Comparison of ENCODE assay signal across 8 cellular contexts in the genomic region with DNA sequence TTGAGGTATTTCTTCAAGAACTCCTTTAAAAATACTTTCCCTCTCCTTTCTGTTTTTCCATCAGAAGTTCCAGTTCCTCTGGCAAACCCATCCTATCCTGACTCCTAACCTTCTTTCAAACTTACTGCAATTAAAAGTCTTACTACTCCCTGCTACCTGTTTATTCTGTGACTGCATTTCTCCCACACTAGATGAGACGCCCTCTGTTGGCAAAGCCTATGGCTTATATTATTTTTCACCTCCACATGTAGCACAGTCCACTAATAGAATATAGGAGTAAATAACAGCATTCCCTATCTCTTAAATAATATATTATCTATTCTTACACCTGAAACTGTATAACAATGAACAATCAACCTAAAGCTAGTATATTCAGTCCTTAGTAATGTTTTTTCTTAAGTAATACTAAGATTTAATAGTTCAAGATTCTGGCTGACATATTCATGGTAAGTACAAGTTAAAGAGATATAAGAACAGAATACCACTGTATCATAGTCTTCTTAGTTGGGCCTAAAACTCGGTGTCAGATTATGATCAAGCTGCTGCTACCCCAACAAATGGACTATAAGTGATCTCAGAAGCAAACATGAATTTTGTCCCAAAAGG. TPM values are rescaled to one million over a fixed set of nuclear protein-coding genes. Genes with fewer than 3 reads are reported as not detected.
DNase-seq lines count a peak whose midpoint lies in the region; ATAC-seq, FAIRE-seq and TF ChIP-seq lines count a peak whose summit lies in the region.
"Had no signal": no experiment of that assay in that cellular context is flagged by ENCODE, and none has a peak within 500 bp of the region (broad histone marks: within the 10 kb centered on the region; RNA-seq: fewer than 3 reads in every experiment).

No MANE protein-coding gene starts in this region.

- H3K27me3 ChIP-seq in GM12878 (replicated peaks in 1 of 2; ENCODE audit: control insufficient read depth in 2 of 2, insufficient read depth in 2 of 2, low read length in 1 of 2) (no peaks in the 10 kb centered on the region), suprapubic skin (no peaks in the 10 kb centered on the region)

- ATAC-seq in GM12878 (peak; percentile 14; the same call in 1 of the 3 replicates), mucosa of descending colon (peak; percentile 73), GM19035 (IDR thresholded peaks at IDR 0.05; ENCODE audit: unreplicated experiment) (no peak), HG02759 (IDR thresholded peaks at IDR 0.05; ENCODE audit: unreplicated experiment) (no peak)

- POLR2A ChIA-PET in GM12878 (lab: Charles Lee), result interaction anchor here (0.6 to 1.5 kb wide), 2 partner anchors 53 to 59 kb away, joined by 4 read pairs; no protein-coding TSS in a partner anchor

- SMC1A ChIA-PET in GM12878 (lab: Charles Lee; ENCODE audit: uncharacterized antibody, unreplicated experiment), result interaction anchor here (1.3 to 11.8 kb wide), 14 partner anchors 12 to 516 kb away, joined by 3 to 250 read pairs (median 7); partner anchors contain the start of gene RAB3GAP2

- WGBS in GM12878 (ENCODE audit: insufficient coverage, insufficient replicate concordance, low lambda C conversion rate, missing lambda C conversion rate), result 4% methylated on average over 2 of the region's 2 CpGs
- 77% methylated on average over 2 of the region's 2 CpGs for WGBS in suprapubic skin

- H3K4me3 ChIP-seq in GM12864 (ENCODE audit: low read depth, low read length), result no peak overlapping the region
- no peak overlapping the region for H3K4me3 ChIP-seq in GM12878
- H3K4me3 ChIP-seq in mucosa of descending colon, result no peak overlapping the region
- no peak overlapping the region for H3K4me3 ChIP-seq in suprapubic skin

- no peak for TF ChIP-seq EP300 in GM12878 (IDR thresholded peaks at IDR 0.05; ENCODE audit: borderline replicate concordance in 1 of 2, control insufficient read depth in 1 of 2, low read depth in 2 of 2, low read length in 2 of 2)
- TF ChIP-seq EP300 in suprapubic skin (IDR thresholded peaks at IDR 0.05), result no peak

- H3K9me3 ChIP-seq in GM12878 (replicated peaks; ENCODE audit: control insufficient read depth, insufficient read depth, low read length) (no peaks in the 10 kb centered on the region; the same call in 1 of the 3 replicates), mucosa of descending colon (no peaks in the 10 kb centered on the region), suprapubic skin (no peaks in the 10 kb centered on the region)

- intact Hi-C loops in GM12878 (cut with micrococcal nuclease; ENCODE audit: unreplicated experiment), result loop anchor here (5.0 to 10.0 kb wide), 2 partner anchors 150 to 207 kb away; no protein-coding TSS in a partner anchor
- intact Hi-C loops in mucosa of descending colon (cut with DNase I, micrococcal nuclease), result no loop called here

- H3K36me3 ChIP-seq in GM12878 (ENCODE audit: control insufficient read depth in 2 of 2, insufficient read depth in 2 of 2, low read length in 1 of 2), result peaks cover 0 to under 1% of the 10 kb centered on the region in 2 experiments; a peak in 2 of 4 replicates
- no peaks in the 10 kb centered on the region for H3K36me3 ChIP-seq in mucosa of descending colon (ENCODE audit: low read depth)
- H3K36me3 ChIP-seq in suprapubic skin, result no peaks in the 10 kb centered on the region

- in situ Hi-C loops in GM12878 (cut with MboI), result no loop called here

- no peak for TF ChIP-seq POLR2A in GM12878 (IDR thresholded peaks at IDR 0.05; ENCODE audit: low read depth, low read length)
- no peak for TF ChIP-seq POLR2A in suprapubic skin (IDR thresholded peaks at IDR 0.05)

- H4K20me1 ChIP-seq in GM12878 (ENCODE audit: control insufficient read depth, insufficient read depth), result no peaks in the 10 kb centered on the region

- CTCF ChIA-PET in GM12878 (lab: Yijun Ruan, JAX), result interaction anchor here (0.5 to 11.4 kb wide), 24 partner anchors 8 to 558 kb away, joined by 3 to 101 read pairs (median 8); partner anchors contain the start of gene RAB3GAP2

- no TSS peak for BruUV-seq in GM12878 (replicated peaks; lab: Mats Ljungman, UMichigan)

- RAD21 ChIA-PET in GM12878 (lab: Charles Lee; ENCODE audit: unreplicated experiment), result interaction anchor here (0.9 to 18.1 kb wide), 12 partner anchors 9 to 516 kb away, joined by 3 to 189 read pairs (median 6); partner anchors contain the start of gene RAB3GAP2

- TF ChIP-seq CTCF in GM12864 (IDR thresholded peaks at IDR 0.05; ENCODE audit: low read depth, low read length, missing control alignments) (peak; percentile 56), GM12878 (IDR thresholded peaks at IDR 0.05 in 2 of 3, conservative IDR thresholded peaks at IDR 0.05 in 1 of 3; ENCODE audit: control insufficient read depth in 2 of 3, extremely low read depth in 1 of 3, insufficient read depth in 1 of 3, low read depth in 3 of 3, low read length in 3 of 3) (peak; percentile 45 to 54 (median 53); a peak in 5 of 6 replicates), mucosa of descending colon (IDR thresholded peaks at IDR 0.05) (peak; percentile 24), suprapubic skin (IDR thresholded peaks at IDR 0.05) (peak in 1 of 2 donors; percentile 8)

- no peak overlapping the region for H3K27ac ChIP-seq in GM12878 (ENCODE audit: control insufficient read depth, insufficient read depth)
- H3K27ac ChIP-seq in suprapubic skin, result no peak overlapping the region

- H3K4me1 ChIP-seq in GM12878 (ENCODE audit: control insufficient read depth, insufficient read depth, low read length) (peaks cover 14% of the 10 kb centered on the region), mucosa of descending colon (ENCODE audit: low read depth) (no peaks in the 10 kb centered on the region), suprapubic skin (peaks cover 9% of the 10 kb centered on the region)

- FAIRE-seq in GM12878 (lab: Jason Lieb, UNC), result no peak
- FAIRE-seq: GM19239 had no signal

- H2AFZ ChIP-seq in GM12878 (ENCODE audit: control insufficient read depth, low read depth, low read length), result no peak overlapping the region

- no peak for DNase-seq in GM12864 (ENCODE audit: low read depth)
- DNase-seq in Kasumi-1 (lab: John Stamatoyannopoulos, UW), result peak; percentile 53 to 77
- DNase-seq in GM12878 (ENCODE audit: low read depth, low spot score), result no peak
- peak in 1 of 3 donors; percentile 60 for DNase-seq in mucosa of descending colon
- DNase-seq in suprapubic skin (ENCODE audit: low spot score in 2 of 2), result no peak

- H3K79me2 ChIP-seq in GM12878 (ENCODE audit: control insufficient read depth, insufficient read depth, low read length), result peaks cover 53% of the 10 kb centered on the region

- H3K4me2 ChIP-seq in GM12878 (ENCODE audit: control insufficient read depth, insufficient read depth), result no peak overlapping the region

- no peak overlapping the region for H3K9ac ChIP-seq in GM12878 (ENCODE audit: control insufficient read depth, insufficient read depth, low read length)

- peak; percentile 37 for TF ChIP-seq RAD21 in GM12878 (IDR thresholded peaks at IDR 0.05; ENCODE audit: insufficient read depth, low read depth, low read length)

TF ChIP-seq in GM12878, 131 proteins besides CTCF, POLR2A, EP300 and RAD21:
- TF ChIP-seq CBFB (IDR thresholded peaks at IDR 0.05; ENCODE audit: low read depth), result no peak
- no peak for TF ChIP-seq POU2F2 (IDR thresholded peaks at IDR 0.05; ENCODE audit: borderline replicate concordance, low read depth, low read length)
- TF ChIP-seq WRNIP1 (IDR thresholded peaks at IDR 0.05; ENCODE audit: borderline replicate concordance, low read depth, low read length), result no peak
- TF ChIP-seq SMC3 (IDR thresholded peaks at IDR 0.05; ENCODE audit: borderline replicate concordance, low read length), result peak; percentile 40; the same call in 1 of the 2 replicates
- peak; percentile 48; the same call in 1 of the 2 replicates for TF ChIP-seq SMARCA5 (IDR thresholded peaks at IDR 0.05)

RNA-seq across cellular contexts. Expression of gene RAB3GAP2, which starts 54.8 kb away (rescaled TPM):
- total RNA-seq in GM12878 (2013; cell fraction: nucleolus; rRNA removed), result 140 and 143 TPM in 2 replicates
- total RNA-seq in GM12878 (2014; rRNA removed) (27.7 and 30.9 TPM in 2 replicates), GM12878 (2014; rRNA removed; fragmentation: Illumina TruSeq; extraction: Trizol) (33.9 and 38.1 TPM in 2 replicates), GM12878 (2021) (44.2 and 51.1 TPM in 2 replicates), mucosa of descending colon (10 to 100 TPM; 27.9 to 35.0 (median 31.1) TPM), suprapubic skin (10 to 100 TPM; 15.3 to 31.8 (median 18.3) TPM)
- polyA plus RNA-seq in GM12878 (2011; ENCODE audit: low read depth), result 15.7 TPM
- polyA plus RNA-seq in GM12878 (2011; rRNA removed) (43.5 and 52.0 TPM in 2 replicates), GM12878 (2014; fragmentation: Illumina TruSeq; extraction: Trizol) (30.7 and 36.4 TPM in 2 replicates), GM12878 (2014; fragmentation: Nextera tagmentation; extraction: Ambion mirVana) (10 to 100 TPM; 11.9 to 15.6 TPM), GM12878 (2014; rRNA removed) (16.8 and 19.1 TPM in 2 replicates), GM12878 (2016; fragmentation: Nextera tagmentation; extraction: Ambion mirVana) (10 to 100 TPM; 20.7 to 21.2 TPM)
- polyA plus RNA-seq in GM12878 (2011; cell fraction: cytosol; rRNA removed), result 19.2 and 24.5 TPM in 2 replicates
- 33.8 and 41.1 TPM in 2 replicates for polyA plus RNA-seq in GM12878 (2011; cell fraction: nucleus; rRNA removed)
- 20.2 and 24.9 TPM in 2 replicates for polyA plus RNA-seq in GM12878 (2012)
- polyA minus RNA-seq in GM12878 (2011; rRNA and poly(A)+ RNA removed), result 134 and 203 TPM in 2 replicates
- 18.8 and 31.0 TPM in 2 replicates for polyA minus RNA-seq in GM12878 (2011; cell fraction: cytosol; rRNA and poly(A)+ RNA removed)
- polyA minus RNA-seq in GM12878 (2011; cell fraction: nucleus; rRNA and poly(A)+ RNA removed), result 29.0 and 41.9 TPM in 2 replicates

Comparison
In these comparisons a context has a peak if more than half of its experiments do, and no peak if none do; other contexts are left out.
1. DNase-seq: peak in Kasumi-1 (2 of 2); none in GM12864 (single experiment), GM12878 (single experiment) and suprapubic skin (0 of 2).
2. ATAC-seq: peak in GM12878 (single experiment) and mucosa of descending colon (single experiment); none in GM19035 (single experiment) and HG02759 (single experiment).